1 cellular context compared by ENCODE assay signal in the genomic region with DNA sequence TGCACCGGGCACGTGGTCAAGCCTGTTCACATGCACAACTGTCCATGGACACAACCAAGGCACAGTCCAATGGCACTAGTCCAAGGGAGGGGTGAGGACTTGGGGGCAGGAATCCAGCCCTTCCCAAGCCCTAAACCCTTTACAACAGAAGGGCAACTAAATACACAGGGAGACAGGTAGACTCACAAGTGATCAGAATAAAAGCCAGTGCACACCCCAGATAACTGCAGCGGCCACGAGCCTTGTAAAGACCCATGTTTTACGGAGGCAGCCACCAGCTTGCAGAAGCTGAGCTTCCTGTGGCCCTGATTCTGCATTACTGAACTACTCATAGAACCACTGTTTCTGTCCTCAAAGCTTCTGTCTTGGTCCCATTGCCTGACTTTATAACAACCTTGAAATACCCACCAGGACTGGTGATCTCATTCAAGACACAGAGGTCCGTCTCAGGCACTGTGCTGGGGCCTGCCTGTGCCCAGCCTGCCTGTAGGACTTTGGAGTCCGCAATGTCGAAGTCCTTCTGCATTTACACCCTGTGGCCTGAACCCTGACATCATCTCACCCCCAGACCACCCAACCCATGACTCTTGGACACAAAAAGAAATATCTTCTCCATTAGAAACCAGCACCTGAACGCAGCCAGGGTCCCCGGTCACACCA.
TF ChIP-seq lines count a peak whose summit lies in the region.

No MANE protein-coding gene starts in this region.

TF ChIP-seq in GM23338, 12 proteins besides CTCF, POLR2A, EP300 and RAD21 (continued from another document):
- TF ChIP-seq, protein P1, sequence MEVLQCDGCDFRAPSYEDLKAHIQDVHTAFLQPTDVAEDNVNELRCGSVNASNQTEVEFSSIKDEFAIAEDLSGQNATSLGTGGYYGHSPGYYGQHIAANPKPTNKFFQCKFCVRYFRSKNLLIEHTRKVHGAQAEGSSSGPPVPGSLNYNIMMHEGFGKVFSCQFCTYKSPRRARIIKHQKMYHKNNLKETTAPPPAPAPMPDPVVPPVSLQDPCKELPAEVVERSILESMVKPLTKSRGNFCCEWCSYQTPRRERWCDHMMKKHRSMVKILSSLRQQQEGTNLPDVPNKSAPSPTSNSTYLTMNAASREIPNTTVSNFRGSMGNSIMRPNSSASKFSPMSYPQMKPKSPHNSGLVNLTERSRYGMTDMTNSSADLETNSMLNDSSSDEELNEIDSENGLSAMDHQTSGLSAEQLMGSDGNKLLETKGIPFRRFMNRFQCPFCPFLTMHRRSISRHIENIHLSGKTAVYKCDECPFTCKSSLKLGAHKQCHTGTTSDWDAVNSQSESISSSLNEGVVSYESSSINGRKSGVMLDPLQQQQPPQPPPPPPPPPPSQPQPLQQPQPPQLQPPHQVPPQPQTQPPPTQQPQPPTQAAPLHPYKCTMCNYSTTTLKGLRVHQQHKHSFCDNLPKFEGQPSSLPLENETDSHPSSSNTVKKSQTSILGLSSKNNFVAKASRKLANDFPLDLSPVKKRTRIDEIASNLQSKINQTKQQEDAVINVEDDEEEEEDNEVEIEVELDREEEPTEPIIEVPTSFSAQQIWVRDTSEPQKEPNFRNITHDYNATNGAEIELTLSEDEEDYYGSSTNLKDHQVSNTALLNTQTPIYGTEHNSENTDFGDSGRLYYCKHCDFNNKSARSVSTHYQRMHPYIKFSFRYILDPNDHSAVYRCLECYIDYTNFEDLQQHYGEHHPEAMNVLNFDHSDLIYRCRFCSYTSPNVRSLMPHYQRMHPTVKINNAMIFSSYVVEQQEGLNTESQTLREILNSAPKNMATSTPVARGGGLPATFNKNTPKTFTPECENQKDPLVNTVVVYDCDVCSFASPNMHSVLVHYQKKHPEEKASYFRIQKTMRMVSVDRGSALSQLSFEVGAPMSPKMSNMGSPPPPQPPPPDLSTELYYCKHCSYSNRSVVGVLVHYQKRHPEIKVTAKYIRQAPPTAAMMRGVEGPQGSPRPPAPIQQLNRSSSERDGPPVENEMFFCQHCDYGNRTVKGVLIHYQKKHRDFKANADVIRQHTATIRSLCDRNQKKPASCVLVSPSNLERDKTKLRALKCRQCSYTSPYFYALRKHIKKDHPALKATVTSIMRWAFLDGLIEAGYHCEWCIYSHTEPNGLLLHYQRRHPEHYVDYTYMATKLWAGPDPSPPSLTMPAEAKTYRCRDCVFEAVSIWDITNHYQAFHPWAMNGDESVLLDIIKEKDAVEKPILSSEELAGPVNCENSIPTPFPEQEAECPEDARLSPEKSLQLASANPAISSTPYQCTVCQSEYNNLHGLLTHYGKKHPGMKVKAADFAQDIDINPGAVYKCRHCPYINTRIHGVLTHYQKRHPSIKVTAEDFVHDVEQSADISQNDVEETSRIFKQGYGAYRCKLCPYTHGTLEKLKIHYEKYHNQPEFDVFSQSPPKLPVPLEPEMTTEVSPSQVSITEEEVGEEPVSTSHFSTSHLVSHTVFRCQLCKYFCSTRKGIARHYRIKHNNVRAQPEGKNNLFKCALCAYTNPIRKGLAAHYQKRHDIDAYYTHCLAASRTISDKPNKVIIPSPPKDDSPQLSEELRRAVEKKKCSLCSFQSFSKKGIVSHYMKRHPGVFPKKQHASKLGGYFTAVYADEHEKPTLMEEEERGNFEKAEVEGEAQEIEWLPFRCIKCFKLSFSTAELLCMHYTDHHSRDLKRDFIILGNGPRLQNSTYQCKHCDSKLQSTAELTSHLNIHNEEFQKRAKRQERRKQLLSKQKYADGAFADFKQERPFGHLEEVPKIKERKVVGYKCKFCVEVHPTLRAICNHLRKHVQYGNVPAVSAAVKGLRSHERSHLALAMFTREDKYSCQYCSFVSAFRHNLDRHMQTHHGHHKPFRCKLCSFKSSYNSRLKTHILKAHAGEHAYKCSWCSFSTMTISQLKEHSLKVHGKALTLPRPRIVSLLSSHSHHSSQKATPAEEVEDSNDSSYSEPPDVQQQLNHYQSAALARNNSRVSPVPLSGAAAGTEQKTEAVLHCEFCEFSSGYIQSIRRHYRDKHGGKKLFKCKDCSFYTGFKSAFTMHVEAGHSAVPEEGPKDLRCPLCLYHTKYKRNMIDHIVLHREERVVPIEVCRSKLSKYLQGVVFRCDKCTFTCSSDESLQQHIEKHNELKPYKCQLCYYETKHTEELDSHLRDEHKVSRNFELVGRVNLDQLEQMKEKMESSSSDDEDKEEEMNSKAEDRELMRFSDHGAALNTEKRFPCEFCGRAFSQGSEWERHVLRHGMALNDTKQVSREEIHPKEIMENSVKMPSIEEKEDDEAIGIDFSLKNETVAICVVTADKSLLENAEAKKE (CRISPR knock-in tag; IDR thresholded peaks at IDR 0.05), result no peak
